Comparison of ENCODE assay signal across 9 cellular contexts in the genomic region with DNA sequence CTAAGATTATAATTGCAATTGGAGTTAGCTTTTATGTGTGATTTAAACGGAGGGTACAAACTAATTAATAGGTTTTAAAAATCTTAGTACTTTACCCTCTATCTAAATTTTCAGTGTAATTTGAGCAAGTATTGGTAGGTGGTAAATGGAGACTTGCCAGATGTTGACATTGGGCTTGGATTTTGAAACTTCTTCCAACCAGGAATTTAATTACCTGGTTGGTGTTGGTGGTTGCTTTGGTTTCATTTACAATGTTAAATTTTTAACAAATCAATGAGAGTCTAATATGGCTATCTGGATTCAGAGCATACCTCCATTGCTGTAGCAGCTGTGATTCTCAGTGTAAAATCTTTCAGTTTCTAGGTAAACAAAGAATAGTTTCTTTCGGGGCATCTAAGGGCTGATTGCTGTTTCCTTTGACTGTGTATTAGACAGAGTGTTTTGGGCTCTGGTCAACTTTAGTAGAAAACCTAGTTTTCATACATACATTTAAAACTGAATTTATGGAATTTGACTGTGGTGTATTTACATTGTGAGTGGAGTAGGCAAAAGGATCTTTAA. TPM values are rescaled to one million over a fixed set of nuclear protein-coding genes. Genes with fewer than 3 reads are reported as not detected.
A peak's percentile ranks its signal among the peaks of the same experiment; 100 is the strongest.
DNase-seq lines count a peak whose midpoint lies in the region; ATAC-seq and TF ChIP-seq lines count a peak whose summit lies in the region.
"Had no signal": no experiment of that assay in that cellular context is flagged by ENCODE, and none has a peak within 500 bp of the region (broad histone marks: within the 10 kb centered on the region; RNA-seq: fewer than 3 reads in every experiment).

No MANE protein-coding gene starts in this region.

- peaks cover 27 to 33% of the 10 kb centered on the region in 2 donors for H3K27me3 Mint-ChIP-seq in CD4-positive, alpha-beta memory T cell

- ATAC-seq in left ventricle myocardium superior (no peak), upper lobe of right lung (no peak)

- peaks cover 0 to 5% (median 3%) of the 10 kb centered on the region in 4 donors for H3K4me1 Mint-ChIP-seq in CD4-positive, alpha-beta memory T cell

- H2AFZ ChIP-seq in MM.1S (ENCODE audit: low read length): peak overlapping the region; percentile 56; the same call in 1 of the 2 replicates

- H3K27ac Mint-ChIP-seq in CD4-positive, alpha-beta memory T cell: no peak overlapping the region

- H3K36me3 ChIP-seq in left ventricle myocardium inferior: no peaks in the 10 kb centered on the region
- no peaks in the 10 kb centered on the region for H3K36me3 ChIP-seq in MM.1S (replicated peaks; ENCODE audit: insufficient read depth, low read length)
- no peaks in the 10 kb centered on the region for H3K36me3 ChIP-seq in upper lobe of right lung
- H3K36me3 ChIP-seq in CD4-positive, alpha-beta memory T cell (ENCODE audit: insufficient read depth, low read length): no peaks in the 10 kb centered on the region

- H4K20me1 ChIP-seq in MM.1S (ENCODE audit: insufficient read depth, low read length): no peaks in the 10 kb centered on the region

- CTCF ChIA-PET in CD4-positive, alpha-beta memory T cell (lab: Charles Lee; ENCODE audit: partially characterized antibody): no interaction called here

- DNase-seq in left ventricle myocardium inferior (no peak), left ventricle myocardium superior (no peak), MM.1S (peak; percentile 81), upper lobe of right lung (no peak), T-helper 9 cell (no peak), NCI-H2196 (lab: John Stamatoyannopoulos, UW; ENCODE audit: unreplicated experiment) (no peak)
- DNase-seq in CD4-positive, alpha-beta memory T cell: no peak
- DNase-seq: NCI-H510A had no signal

- H3K79me2 ChIP-seq in MM.1S (ENCODE audit: low read length): peaks cover 65% of the 10 kb centered on the region

- intact Hi-C loops in left ventricle myocardium inferior (cut with micrococcal nuclease) (no loop called here), left ventricle myocardium superior (cut with micrococcal nuclease) (loop anchor here (5.0 to 10.0 kb wide), 2 partner anchors 95 to 162 kb away; no protein-coding TSS in a partner anchor), upper lobe of right lung (cut with DNase I) (loop anchor here (10.0 kb wide), 1 partner anchor 145 kb away; no protein-coding TSS in a partner anchor)
- intact Hi-C loops in CD4-positive, alpha-beta memory T cell (cut with micrococcal nuclease): no loop called here

- POLR2A ChIA-PET in CD4-positive, alpha-beta memory T cell (lab: Charles Lee; ENCODE audit: partially characterized antibody): no interaction called here

- H3K4me3 Mint-ChIP-seq in CD4-positive, alpha-beta memory T cell: no peak overlapping the region

- H3K4me3 ChIP-seq in left ventricle myocardium inferior (peak overlapping the region; percentile 78), MM.1S (ENCODE audit: low read length) (peak overlapping the region; percentile 84), iPS-18c (ENCODE audit: insufficient read depth, low read depth, low read length) (peak overlapping the region; percentile 78), upper lobe of right lung (peak overlapping the region; percentile 80)
- H3K4me3 ChIP-seq in CD4-positive, alpha-beta memory T cell (ENCODE audit: low read length in 2 of 2): no peak overlapping the region

- H3K9me3 ChIP-seq in left ventricle myocardium inferior (replicated peaks) (no peaks in the 10 kb centered on the region), MM.1S (replicated peaks; ENCODE audit: insufficient read depth, low read length) (no peaks in the 10 kb centered on the region), iPS-18c (ENCODE audit: control insufficient read depth, insufficient read depth, low read length) (no peaks in the 10 kb centered on the region), upper lobe of right lung (no peaks in the 10 kb centered on the region)
- no peaks in the 10 kb centered on the region for H3K9me3 ChIP-seq in CD4-positive, alpha-beta memory T cell (ENCODE audit: control insufficient read depth in 1 of 2, low read length in 2 of 2)

- peak overlapping the region; percentile 94 for H3K9ac ChIP-seq in MM.1S (ENCODE audit: low read length)

- H3K9me3 Mint-ChIP-seq in CD4-positive, alpha-beta memory T cell: peaks cover 0 to 2% (median 0%) of the 10 kb centered on the region in 8 donors

- H3K9me2 ChIP-seq in MM.1S (replicated peaks; ENCODE audit: insufficient read depth, low read length): no peaks in the 10 kb centered on the region

- H3K36me3 Mint-ChIP-seq in CD4-positive, alpha-beta memory T cell: no peaks in the 10 kb centered on the region

- H3K4me1 ChIP-seq in left ventricle myocardium inferior (peaks cover 21% of the 10 kb centered on the region), MM.1S (ENCODE audit: low read length) (peaks cover 21% of the 10 kb centered on the region), upper lobe of right lung (peaks cover 45% of the 10 kb centered on the region)
- no peaks in the 10 kb centered on the region for H3K4me1 ChIP-seq in CD4-positive, alpha-beta memory T cell (ENCODE audit: insufficient read depth, low read length)

- peaks cover 37% of the 10 kb centered on the region for H3F3A ChIP-seq in MM.1S (ENCODE audit: insufficient read depth, low read length)

- peak overlapping the region; percentile 98 for H3K4me2 ChIP-seq in MM.1S (ENCODE audit: low read depth, low read length)

- H3K27ac ChIP-seq in left ventricle myocardium inferior (replicated peaks) (no peak overlapping the region), MM.1S (ENCODE audit: low read length) (peak overlapping the region; percentile 88), upper lobe of right lung (peak overlapping the region; percentile 94)
- no peak overlapping the region for H3K27ac ChIP-seq in CD4-positive, alpha-beta memory T cell (ENCODE audit: low read depth, low read length)

- TF ChIP-seq CTCF in left ventricle myocardium inferior (IDR thresholded peaks at IDR 0.05; ENCODE audit: borderline replicate concordance) (no peak), MM.1S (IDR thresholded peaks at IDR 0.05; ENCODE audit: low read length) (no peak), upper lobe of right lung (IDR thresholded peaks at IDR 0.05) (no peak)

- peaks cover 45% of the 10 kb centered on the region for H3K27me3 ChIP-seq in left ventricle myocardium inferior (ENCODE audit: low read depth)
- H3K27me3 ChIP-seq in MM.1S (replicated peaks; ENCODE audit: insufficient read depth, low read length): no peaks in the 10 kb centered on the region
- no peaks in the 10 kb centered on the region for H3K27me3 ChIP-seq in upper lobe of right lung
- peaks cover 4% of the 10 kb centered on the region for H3K27me3 ChIP-seq in CD4-positive, alpha-beta memory T cell (ENCODE audit: insufficient read depth, low read length)

RNA-seq across cellular contexts. Expression of a gene that starts 1.9 kb away (rescaled TPM):
- 5.5 TPM for total RNA-seq in left ventricle myocardium inferior
- 10.2 TPM for total RNA-seq in left ventricle myocardium superior
- total RNA-seq in upper lobe of right lung: 168 TPM
- 1 to 10 TPM; 1.7 to 2.2 TPM for total RNA-seq in CD4-positive, alpha-beta memory T cell
- polyA plus RNA-seq in CD4-positive, alpha-beta memory T cell: not detected

Comparison
In these comparisons a context has a peak if more than half of its experiments do, and no peak if none do; other contexts are left out.
1. intact Hi-C loops: an anchor here in left ventricle myocardium superior (5.0 to 10.0 kb wide) and upper lobe of right lung (10.0 kb wide); none called in left ventricle myocardium inferior and CD4-positive, alpha-beta memory T cell.
2. H3K27ac ChIP-seq: peak in MM.1S (single experiment) and upper lobe of right lung (single experiment); none in left ventricle myocardium inferior (single experiment) and CD4-positive, alpha-beta memory T cell (single experiment).
3. H3K4me3 ChIP-seq: peak in left ventricle myocardium inferior (single experiment), MM.1S (single experiment), iPS-18c (single experiment) and upper lobe of right lung (single experiment); none in CD4-positive, alpha-beta memory T cell (0 of 2).
4. RNA of a gene that starts 1.9 kb away (total RNA-seq): 168 TPM in upper lobe of right lung (single experiment); 10.2 TPM in left ventricle myocardium superior (single experiment), 5.5 TPM in left ventricle myocardium inferior (single experiment) and 1.7 to 2.2 TPM in CD4-positive, alpha-beta memory T cell; every median in the first group is over 10 times any median in the second.